ENCODE assay signal across 8 cellular contexts in genomic region chr17:64506201-64506575, GRCh38. TPM values are rescaled to one million over a fixed set of nuclear protein-coding genes. Genes with fewer than 3 reads are reported as not detected.
DNase-seq lines count a peak whose midpoint lies in the region; ATAC-seq and TF ChIP-seq lines count a peak whose summit lies in the region.

DDX5 (minus strand) TSS chr17:64506289; CDS start chr17:64506119, 170 bp downstream.

- H3K27ac ChIP-seq in PC-3 (ENCODE audit: low read length), result peak within 1 kb of the TSS; percentile 90

- POLR2A ChIA-PET in PC-3 (lab: Charles Lee; ENCODE audit: unreplicated experiment), result interaction anchor here (0.6 to 2.4 kb wide), 7 partner anchors 10 to 551 kb away, joined by 3 to 50 read pairs (median 3); partner anchors contain the start of gene POLG2

- no peaks in the 10 kb centered on the region for H3K27me3 Mint-ChIP-seq in IgD-negative memory B cell

- BruUV-seq in PC-3 (replicated peaks; lab: Mats Ljungman, UMichigan), result no TSS peak

- peaks cover 24% of the 10 kb centered on the region for H3F3A ChIP-seq in PC-3 (ENCODE audit: low read length, unreplicated experiment)

- no peaks in the 10 kb centered on the region for H3K9me2 ChIP-seq in PC-3 (replicated peaks; ENCODE audit: low read length)

- CTCF ChIA-PET in PC-3 (lab: Charles Lee), result interaction anchor here (0.5 to 0.6 kb wide), 2 partner anchors 9 to 226 kb away, joined by 3 to 6 read pairs; partner anchors contain the start of gene POLG2

- DNase-seq in D341Med (ENCODE audit: low spot score), result peak; percentile 97
- DNase-seq in PC-3, result peak; percentile 99
- DNase-seq in activated T-cell treated with anti-CD3 and anti-CD28 coated beads for 4 hours, result peak; percentile 97
- peak; percentile 87 for DNase-seq in epithelial cell of proximal tubule (ENCODE audit: low read depth)
- peak; percentile 98 for DNase-seq in mucosa of gallbladder (ENCODE audit: low spot score)
- DNase-seq in stimulated activated CD8-positive, alpha-beta memory T cell treated with anti-CD3 and anti-CD28 coated beads, Interleukin-4, amount 100 ng/mL, for 24 hours (ENCODE audit: low read depth), result peak; percentile 95

- H3K27ac Mint-ChIP-seq in IgD-negative memory B cell, result peak within 1 kb of the TSS; percentile 99 to 100 (median 100)

- no peaks in the 10 kb centered on the region for H3K27me3 ChIP-seq in PC-3 (ENCODE audit: low read length)

- peak within 1 kb of the TSS; percentile 91 for H3K4me2 ChIP-seq in PC-3 (ENCODE audit: low read length)

- TF ChIP-seq CTCF in PC-3 (conservative IDR thresholded peaks at IDR 0.05; ENCODE audit: low read depth, low read length) (no peak), epithelial cell of proximal tubule (conservative IDR thresholded peaks at IDR 0.05; ENCODE audit: low read depth, low read length) (no peak)

- intact Hi-C loops in PC-3 (cut with micrococcal nuclease), result loop anchor here (1.0 to 5.0 kb wide), 2 partner anchors 9 to 141 kb away; partner anchors contain the start of gene POLG2

- peaks cover 56% of the 10 kb centered on the region for H3K36me3 ChIP-seq in PC-3 (ENCODE audit: low read depth, low read length)

- peak within 1 kb of the TSS; percentile 98 to 100 (median 99) for H3K4me3 Mint-ChIP-seq in IgD-negative memory B cell

- H3K36me3 Mint-ChIP-seq in IgD-negative memory B cell, result peaks cover 4% of the 10 kb centered on the region

- peak within 1 kb of the TSS; percentile 90 for H2AFZ ChIP-seq in PC-3 (ENCODE audit: low read length)

- no peaks in the 10 kb centered on the region for H3K9me3 ChIP-seq in PC-3 (ENCODE audit: low read length)

- peaks cover 41% of the 10 kb centered on the region for H3K4me1 ChIP-seq in PC-3 (ENCODE audit: insufficient read depth, low read length)

- H4K20me1 ChIP-seq in PC-3 (ENCODE audit: low read length), result peaks cover 62% of the 10 kb centered on the region

- H3K4me1 Mint-ChIP-seq in IgD-negative memory B cell, result peaks cover 30 to 40% (median 32%) of the 10 kb centered on the region in 3 donors

- ATAC-seq in GM21526 (IDR thresholded peaks at IDR 0.05; ENCODE audit: low FRiP score, unreplicated experiment), result peak; percentile 59
- peak; percentile 72 for ATAC-seq in PC-3

- H3K79me2 ChIP-seq in PC-3 (ENCODE audit: low read length), result peaks cover 89% of the 10 kb centered on the region

- peak within 1 kb of the TSS; percentile 97 for H3K9ac ChIP-seq in PC-3 (ENCODE audit: low read length)

- no peaks in the 10 kb centered on the region for H3K9me3 Mint-ChIP-seq in IgD-negative memory B cell

- H3K4me3 ChIP-seq in PC-3 (ENCODE audit: low read length) (peak within 1 kb of the TSS; percentile 86), epithelial cell of proximal tubule (ENCODE audit: low read depth, low read length) (peak within 1 kb of the TSS; percentile 90)

RNA-seq across cellular contexts. Expression of gene DDX5, which starts in this region (rescaled TPM):
- polyA plus RNA-seq in IgD-negative memory B cell, result 1,084 TPM
- 450 and 493 TPM in 2 replicates for total RNA-seq in PC-3 (2014; rRNA removed)
- total RNA-seq in epithelial cell of proximal tubule, result 274 and 320 TPM in 2 replicates
- total RNA-seq in mucosa of gallbladder, result 815 TPM

Comparison
In these comparisons a context has a peak if more than half of its experiments do, and no peak if none do; other contexts are left out.
1. Peak in every context shown above with its lines: DNase-seq, ATAC-seq, H3K4me3 ChIP-seq and H3K27ac ChIP-seq.